Comparison of ENCODE assay signal across 18 cellular contexts in genomic region chr1:67700220-67700619, GRCh38. TPM values are rescaled to one million over a fixed set of nuclear protein-coding genes. Genes with fewer than 3 reads are reported as not detected.
A peak's percentile ranks its signal among the peaks of the same experiment; 100 is the strongest.
DNase-seq lines count a peak whose midpoint lies in the region; ATAC-seq, FAIRE-seq and TF ChIP-seq lines count a peak whose summit lies in the region.
"Had no signal": no experiment of that assay in that cellular context is flagged by ENCODE, and none has a peak within 500 bp of the region (broad histone marks: within the 10 kb centered on the region; RNA-seq: fewer than 3 reads in every experiment).

No MANE protein-coding gene starts in this region.

- CTCF ChIA-PET in A549 (lab: Yijun Ruan, JAX) (interaction anchor here (0.5 to 1.3 kb wide), 4 partner anchors 17 to 488 kb away, joined by 3 to 6 read pairs (median 4); no protein-coding TSS in a partner anchor), HCT116 (lab: Charles Lee) (interaction anchor here (0.6 to 3.0 kb wide), 15 partner anchors 9 to 1386 kb away, joined by 3 to 17 read pairs (median 4); partner anchors contain the start of gene GADD45A), HepG2 (lab: Yijun Ruan, JAX; ENCODE audit: low intra/inter-chr PET ratio, low total read pairs) (interaction anchor here (0.8 kb wide), 1 partner anchor 60 kb away, joined by 3 read pairs; no protein-coding TSS in a partner anchor), GM10248 (lab: Yijun Ruan, JAX) (interaction anchor here (0.6 to 3.2 kb wide), 7 partner anchors 9 to 60 kb away, joined by 3 to 15 read pairs (median 6); no protein-coding TSS in a partner anchor)

- no peaks in the 10 kb centered on the region for H3K9me3 Mint-ChIP-seq in activated T-helper 1 cell treated with anti-CD3 and anti-CD28 coated beads, Interleukin-12 subunit alpha, Interleukin-12 subunit beta, Interleukin-2, Interleukin-4 antibody, amounts not matched to agents 30 ng/mL and 10 ng/mL and 1 ng/mL, durations not matched to agents 14 hours and 24 hours and 36 hours
- H3K9me3 Mint-ChIP-seq: activated CD4-positive, alpha-beta memory T cell treated with anti-CD3 and anti-CD28 coated beads for 36 hours; T-cell had no signal

- FAIRE-seq in A549 (lab: Jason Lieb, UNC) (no peak), HepG2 (lab: Jason Lieb, UNC) (no peak)
- FAIRE-seq: GM19239 had no signal

- no peak for DNase-seq in A549 (ENCODE audit: low read depth in 1 of 2, low spot score in 1 of 2)
- no peak for DNase-seq in HCT116 (ENCODE audit: low read depth, low spot score)
- no peak for DNase-seq in activated T-helper 1 cell treated with anti-CD3 and anti-CD28 coated beads, Interleukin-12 subunit alpha, Interleukin-12 subunit beta, Interleukin-2, Interleukin-4 antibody, amounts not matched to agents 30 ng/mL and 10 ng/mL and 1 ng/mL, durations not matched to agents 14 hours and 24 hours and 36 hours (ENCODE audit: low spot score)
- DNase-seq in HepG2 (ENCODE audit: low spot score), result no peak
- DNase-seq in GM10248 (ENCODE audit: extremely low spot score), result no peak
- no peak for DNase-seq in MG63
- DNase-seq: AML-193; COR-L47; effector CD8-positive, alpha-beta T cell; NCI-H1436; ovary; Right ventricle myocardium superior; sigmoid colon; T-cell had no signal

- TF ChIP-seq CTCF in A549 (IDR thresholded peaks at IDR 0.05), result no peak
- TF ChIP-seq CTCF in HCT116 (IDR thresholded peaks at IDR 0.05 in 2 of 3, conservative IDR thresholded peaks at IDR 0.05 in 1 of 3; ENCODE audit: borderline replicate concordance in 1 of 3, insufficient read depth in 1 of 3, low read depth in 2 of 3, low read length in 2 of 3), result no peak
- no peak for TF ChIP-seq CTCF in HepG2 (CRISPR knock-in tag; IDR thresholded peaks at IDR 0.05)
- no peak for TF ChIP-seq CTCF in GM10248 (IDR thresholded peaks at IDR 0.05; ENCODE audit: control extremely low read depth, extremely low read depth, low read depth, missing control alignments)

- H3K4me3 ChIP-seq in A549, result no peak overlapping the region
- peak overlapping the region; percentile 6 to 15 for H3K4me3 ChIP-seq in HCT116 (replicated peaks in 1 of 2; ENCODE audit: low read depth in 1 of 2, low read length in 2 of 2)
- H3K4me3 ChIP-seq in HepG2 (replicated peaks in 1 of 3; ENCODE audit: insufficient read depth in 1 of 3, low read depth in 2 of 3, low read length in 3 of 3), result peak overlapping the region; percentile 14 to 41 (median 28); a peak in 4 of 6 replicates
- no peak overlapping the region for H3K4me3 ChIP-seq in MG63
- H3K4me3 ChIP-seq: ovary, sigmoid colon had no signal

- peak overlapping the region; percentile 20 for H3K27ac Mint-ChIP-seq in activated T-helper 1 cell treated with anti-CD3 and anti-CD28 coated beads, Interleukin-12 subunit alpha, Interleukin-12 subunit beta, Interleukin-2, Interleukin-4 antibody, amounts not matched to agents 30 ng/mL and 10 ng/mL and 1 ng/mL, durations not matched to agents 14 hours and 24 hours and 36 hours
- H3K27ac Mint-ChIP-seq: T-cell had no signal

- no peaks in the 10 kb centered on the region for H3K9me2 ChIP-seq in HCT116 (ENCODE audit: insufficient read depth)

- RAD21 ChIA-PET in HCT116 (lab: Charles Lee; ENCODE audit: low non-redundant PET in 1 of 2, low total read pairs in 2 of 2, uncharacterized antibody in 2 of 2, unreplicated experiment in 2 of 2), result interaction anchor here (1.6 kb wide), 2 partner anchors 16 to 60 kb away, joined by 7 to 8 read pairs; partner anchors contain the start of gene GADD45A (in 1 of the 2)

- intact Hi-C loops in HCT116 (cut with micrococcal nuclease) (loop anchor here (1.0 kb wide), 1 partner anchor 49 kb away; no protein-coding TSS in a partner anchor), HepG2 (cut with micrococcal nuclease; ENCODE audit: unreplicated experiment) (no loop called here)
- intact Hi-C loops in activated T-helper 1 cell treated with anti-CD3 and anti-CD28 coated beads, Interleukin-12 subunit alpha, Interleukin-12 subunit beta, Interleukin-2, Interleukin-4 antibody, amounts not matched to agents 30 ng/mL and 10 ng/mL and 1 ng/mL, durations not matched to agents 14 hours and 24 hours and 36 hours (cut with micrococcal nuclease), result loop anchor here (2.0 kb wide), 1 partner anchor 15 kb away; the partner anchor contains the start of gene GADD45A

- no peak for TF ChIP-seq POLR2A in A549 (IDR thresholded peaks at IDR 0.05; ENCODE audit: low read length)
- no peak for TF ChIP-seq POLR2A in HCT116 (IDR thresholded peaks at IDR 0.05; ENCODE audit: borderline replicate concordance, extremely low read depth, insufficient read depth, insufficient read length)
- no peak for TF ChIP-seq POLR2A in HepG2 (IDR thresholded peaks at IDR 0.05; ENCODE audit: insufficient read depth in 1 of 2, low read depth in 2 of 2, low read length in 2 of 2)

- TF ChIP-seq RAD21 in A549 (conservative IDR thresholded peaks at IDR 0.05 in 1 of 2, IDR thresholded peaks at IDR 0.05 in 1 of 2), result no peak
- TF ChIP-seq RAD21 in HCT116 (IDR thresholded peaks at IDR 0.05; ENCODE audit: low read depth), result no peak
- TF ChIP-seq RAD21 in HepG2 (CRISPR knock-in tag; IDR thresholded peaks at IDR 0.05), result no peak

- TSS peak; percentile 90 for BruUV-seq in HCT116 (replicated peaks; lab: Mats Ljungman, UMichigan)
- TSS peak; percentile 87 for BruUV-seq in HepG2 (replicated peaks; lab: Mats Ljungman, UMichigan)

- peak overlapping the region; percentile 8 for H2AFZ ChIP-seq in HCT116 (ENCODE audit: low read depth, low read length, poor library complexity, severe bottlenecking)
- no peak overlapping the region for H2AFZ ChIP-seq in HepG2 (ENCODE audit: low read length)

- H3K4me1 ChIP-seq in A549 (peaks cover 28% of the 10 kb centered on the region), HCT116 (ENCODE audit: control insufficient read depth in 1 of 2, insufficient read depth in 2 of 2, low read length in 2 of 2) (peaks cover 33 to 37% of the 10 kb centered on the region in 2 experiments), HepG2 (ENCODE audit: insufficient read depth, low read length) (peaks cover 56% of the 10 kb centered on the region)
- H3K4me1 ChIP-seq: sigmoid colon had no signal

- ATAC-seq in A549 (peak; percentile 54 to 56; a peak in 5 of 6 replicates), HCT116 (peak; percentile 62), HepG2 (no peak; the same call in 2 of the 3 replicates), GM19463 (IDR thresholded peaks at IDR 0.05; ENCODE audit: unreplicated experiment) (no peak), HG02973 (IDR thresholded peaks at IDR 0.05; ENCODE audit: unreplicated experiment) (no peak)
- ATAC-seq: T-cell had no signal

- H3K9ac ChIP-seq in HCT116 (ENCODE audit: low read length) (peak overlapping the region; percentile 47), HepG2 (ENCODE audit: insufficient read depth, low read depth, low read length) (peak overlapping the region; percentile 69)

- H3K4me1 Mint-ChIP-seq in activated T-helper 1 cell treated with anti-CD3 and anti-CD28 coated beads, Interleukin-12 subunit alpha, Interleukin-12 subunit beta, Interleukin-2, Interleukin-4 antibody, amounts not matched to agents 30 ng/mL and 10 ng/mL and 1 ng/mL, durations not matched to agents 14 hours and 24 hours and 36 hours (ENCODE audit: low read depth), result peaks cover 18% of the 10 kb centered on the region
- H3K4me1 Mint-ChIP-seq: T-cell had no signal

- WGBS in A549 (ENCODE audit: missing lambda C conversion rate), result 54% methylated on average over 4 of the region's 4 CpGs
- 59% methylated on average over 4 of the region's 4 CpGs for WGBS in HepG2 (ENCODE audit: low lambda C conversion rate)

- no peak overlapping the region for H3K4me3 Mint-ChIP-seq in activated T-helper 1 cell treated with anti-CD3 and anti-CD28 coated beads, Interleukin-12 subunit alpha, Interleukin-12 subunit beta, Interleukin-2, Interleukin-4 antibody, amounts not matched to agents 30 ng/mL and 10 ng/mL and 1 ng/mL, durations not matched to agents 14 hours and 24 hours and 36 hours
- H3K4me3 Mint-ChIP-seq: activated CD4-positive, alpha-beta memory T cell treated with anti-CD3 and anti-CD28 coated beads for 36 hours; T-cell had no signal

- H3K27me3 Mint-ChIP-seq in activated T-helper 1 cell treated with anti-CD3 and anti-CD28 coated beads, Interleukin-12 subunit alpha, Interleukin-12 subunit beta, Interleukin-2, Interleukin-4 antibody, amounts not matched to agents 30 ng/mL and 10 ng/mL and 1 ng/mL, durations not matched to agents 14 hours and 24 hours and 36 hours (ENCODE audit: insufficient read depth), result peaks cover 6% of the 10 kb centered on the region
- H3K27me3 Mint-ChIP-seq: activated CD4-positive, alpha-beta memory T cell treated with anti-CD3 and anti-CD28 coated beads for 36 hours; T-cell had no signal

- in situ Hi-C loops in HepG2 (cut with HindIII; ENCODE audit: extremely low pct_ligation_motif_present, low pct_unique_long_range_greater_than_20kb), result no loop called here

- H3K79me2 ChIP-seq in HCT116 (ENCODE audit: insufficient read depth, low read length) (no peaks in the 10 kb centered on the region), HepG2 (ENCODE audit: insufficient read depth, low read length) (no peaks in the 10 kb centered on the region)

- H4K20me1 ChIP-seq in HCT116 (ENCODE audit: insufficient read depth) (no peaks in the 10 kb centered on the region), HepG2 (ENCODE audit: insufficient read depth, low read length) (no peaks in the 10 kb centered on the region)

- H3K27ac ChIP-seq in A549, result peak overlapping the region; percentile 55 to 81
- H3K27ac ChIP-seq in HCT116 (ENCODE audit: low read depth, low read length), result peak overlapping the region; percentile 82
- H3K27ac ChIP-seq in HepG2 (ENCODE audit: extremely low read length, insufficient read depth, low read length), result peak overlapping the region; percentile 61
- H3K27ac ChIP-seq: ovary, sigmoid colon had no signal

- no peaks in the 10 kb centered on the region for H3K27me3 ChIP-seq in HCT116 (ENCODE audit: insufficient read depth, low read length)
- H3K27me3 ChIP-seq in HepG2 (ENCODE audit: control insufficient read depth in 1 of 2, insufficient read depth in 2 of 2, low read length in 2 of 2), result 0 out of 5 replicates have a peak, but pooled peaks cover 0 to under 1% of the 10 kb centered on the region in 2 experiments
- H3K27me3 ChIP-seq in MG63, result no peaks in the 10 kb centered on the region
- H3K27me3 ChIP-seq: ovary, sigmoid colon had no signal

- POLR2A ChIA-PET in A549 (lab: Yijun Ruan, JAX) (interaction anchor here (1.1 to 2.0 kb wide), 2 partner anchors 14 to 49 kb away, joined by 4 to 19 read pairs; partner anchors contain the start of gene GADD45A), HCT116 (lab: Charles Lee) (interaction anchor here (0.7 to 3.8 kb wide), 8 partner anchors 8 to 72 kb away, joined by 3 to 50 read pairs (median 4); partner anchors contain the start of gene GADD45A), HepG2 (lab: Yijun Ruan, JAX) (interaction anchor here (0.9 to 2.6 kb wide), 9 partner anchors 8 to 270 kb away, joined by 3 to 54 read pairs (median 3); partner anchors contain the start of genes GADD45A and SERBP1), GM10248 (lab: Yijun Ruan, JAX) (no interaction called here)

- TF ChIP-seq EP300 in A549 (IDR thresholded peaks at IDR 0.05) (no peak), HepG2 (IDR thresholded peaks at IDR 0.05; ENCODE audit: low read depth in 2 of 2, low read length in 2 of 2) (no peak), HepG2 (CRISPR knock-in tag; IDR thresholded peaks at IDR 0.05; ENCODE audit: borderline replicate concordance) (no peak)

- H3K36me3 ChIP-seq in HCT116 (ENCODE audit: control insufficient read depth in 1 of 2, insufficient read depth in 2 of 2, low read length in 2 of 2) (no peaks in the 10 kb centered on the region), HepG2 (replicated peaks in 1 of 2; ENCODE audit: control insufficient read depth in 1 of 2, insufficient read depth in 2 of 2, low read length in 2 of 2) (no peaks in the 10 kb centered on the region), MG63 (peaks cover 38% of the 10 kb centered on the region)
- H3K36me3 ChIP-seq: ovary had no signal

- H3K4me2 ChIP-seq in A549 (peak overlapping the region; percentile 55), HCT116 (ENCODE audit: low read length) (peak overlapping the region; percentile 61), HepG2 (ENCODE audit: low read depth, low read length) (peak overlapping the region; percentile 80)

- no peaks in the 10 kb centered on the region for H3K36me3 Mint-ChIP-seq in activated T-helper 1 cell treated with anti-CD3 and anti-CD28 coated beads, Interleukin-12 subunit alpha, Interleukin-12 subunit beta, Interleukin-2, Interleukin-4 antibody, amounts not matched to agents 30 ng/mL and 10 ng/mL and 1 ng/mL, durations not matched to agents 14 hours and 24 hours and 36 hours (ENCODE audit: low read depth)
- H3K36me3 Mint-ChIP-seq: activated CD4-positive, alpha-beta memory T cell treated with anti-CD3 and anti-CD28 coated beads for 36 hours; T-cell had no signal

- H3K9me3 ChIP-seq in A549, result no peaks in the 10 kb centered on the region
- H3K9me3 ChIP-seq in HCT116 (ENCODE audit: control insufficient read depth in 1 of 2, insufficient read depth in 1 of 2, low read depth in 1 of 2, low read length in 2 of 2), result no peaks in the 10 kb centered on the region
- no peaks in the 10 kb centered on the region for H3K9me3 ChIP-seq in HepG2 (ENCODE audit: low read length)
- H3K9me3 ChIP-seq in MG63, result no peaks in the 10 kb centered on the region
- H3K9me3 ChIP-seq: ovary, sigmoid colon had no signal

RNA-seq across cellular contexts. Expression of gene GADD45A, which starts 15.2 kb away (rescaled TPM):
- polyA plus RNA-seq in A549 (2011; rRNA removed) (26.6 and 44.7 TPM in 2 replicates), A549 (2017; fragmentation: RNase III; extraction: RNeasy Plus Mini Kit Qiagen cat#74134 plus additional on column Dnase treatment) (36.0 to 49.6 TPM (median 41.6 TPM) in 3 replicates), HepG2 (2011; rRNA removed) (33.2 and 36.2 TPM in 2 replicates)
- 67.8 and 72.1 TPM in 2 replicates for polyA plus RNA-seq in A549 (2012; cell fraction: cytosol; rRNA removed)
- polyA plus RNA-seq in A549 (2012; cell fraction: nucleus; rRNA removed), result 113 and 126 TPM in 2 replicates
- 4.6 and 7.2 TPM in 2 replicates for polyA minus RNA-seq in A549 (2011; rRNA and poly(A)+ RNA removed)
- total RNA-seq in HCT116 (2021; ENCODE audit: unreplicated experiment) (105 TPM), HepG2 (2016; rRNA removed; fragmentation: Illumina TruSeq; extraction: Trizol) (25.0 and 46.2 TPM in 2 replicates)
- polyA plus RNA-seq in HCT116 (2012), result 158 and 173 TPM in 2 replicates
- total RNA-seq in activated T-helper 1 cell treated with anti-CD3 and anti-CD28 coated beads, Interleukin-12 subunit alpha, Interleukin-12 subunit beta, Interleukin-2, Interleukin-4 antibody, amounts not matched to agents 30 ng/mL and 10 ng/mL and 1 ng/mL, durations not matched to agents 14 hours and 24 hours and 36 hours, result 47.3 and 48.2 TPM in 2 replicates
- 21.8 and 26.9 TPM in 2 replicates for total RNA-seq in HepG2 (2016; cell fraction: cytosol; rRNA removed; fragmentation: Illumina TruSeq; extraction: Trizol; ENCODE audit: low read depth)
- total RNA-seq in HepG2 (2016; cell fraction: insoluble cytoplasmic fraction; rRNA removed; fragmentation: Illumina TruSeq; extraction: Trizol), result 23.2 and 49.2 TPM in 2 replicates
- total RNA-seq in HepG2 (2016; cell fraction: membrane; rRNA removed; fragmentation: Illumina TruSeq; extraction: Trizol), result 27.1 and 30.4 TPM in 2 replicates
- 59.8 and 64.1 TPM in 2 replicates for total RNA-seq in HepG2 (2016; cell fraction: nucleus; rRNA removed; fragmentation: Illumina TruSeq; extraction: Trizol)
- 30.4 and 31.8 TPM in 2 replicates for polyA plus RNA-seq in HepG2 (2011; cell fraction: cytosol; rRNA removed)
- polyA plus RNA-seq in HepG2 (2011; cell fraction: nucleus; rRNA removed), result 131 and 138 TPM in 2 replicates
- 49.0 and 63.8 TPM in 2 replicates for polyA plus RNA-seq in HepG2 (2012)
- polyA plus RNA-seq in HepG2 (2016; cell fraction: cytosol; fragmentation: Illumina TruSeq; extraction: Trizol; ENCODE audit: low read depth), result 24.1 and 25.0 TPM in 2 replicates
- polyA plus RNA-seq in HepG2 (2016; cell fraction: insoluble cytoplasmic fraction; fragmentation: Illumina TruSeq; extraction: Trizol; ENCODE audit: low read depth), result 48.7 and 51.1 TPM in 2 replicates
- polyA plus RNA-seq in HepG2 (2016; cell fraction: membrane; fragmentation: Illumina TruSeq; extraction: Trizol; ENCODE audit: low read depth), result 26.6 and 28.9 TPM in 2 replicates
- 151 and 156 TPM in 2 replicates for polyA plus RNA-seq in HepG2 (2016; cell fraction: nucleus; fragmentation: Illumina TruSeq; extraction: Trizol; ENCODE audit: insufficient read depth, low read depth)
- polyA minus RNA-seq in HepG2 (2011; rRNA and poly(A)+ RNA removed; ENCODE audit: low replicate concordance), result 1.4 and 17.0 TPM in 2 replicates
- polyA minus RNA-seq in HepG2 (2011; cell fraction: cytosol; rRNA and poly(A)+ RNA removed), result 11.3 and 13.7 TPM in 2 replicates
- polyA minus RNA-seq in HepG2 (2011; cell fraction: nucleus; rRNA and poly(A)+ RNA removed), result 60.7 and 75.2 TPM in 2 replicates
- total RNA-seq in MG63 (2014; rRNA removed; shearing (Covaris generic); ENCODE audit: low replicate concordance), result 16.5 and 20.5 TPM in 2 replicates

Comparison
In these comparisons a context has a peak if more than half of its experiments do, and no peak if none do; other contexts are left out.
1. ATAC-seq: peak in A549 (2 of 2) and HCT116 (single experiment); none in HepG2 (single experiment), GM19463 (single experiment) and HG02973 (single experiment).
2. H3K4me3 ChIP-seq: peak in HCT116 (2 of 2) and HepG2 (3 of 3); none in A549 (single experiment) and MG63 (single experiment).
3. Peak in every context shown above with its lines, with median percentiles within 50 percentile points of each other: H3K27ac ChIP-seq and H3K4me2 ChIP-seq.